ENCODE assay signal across 8 cellular contexts in the genomic region with DNA sequence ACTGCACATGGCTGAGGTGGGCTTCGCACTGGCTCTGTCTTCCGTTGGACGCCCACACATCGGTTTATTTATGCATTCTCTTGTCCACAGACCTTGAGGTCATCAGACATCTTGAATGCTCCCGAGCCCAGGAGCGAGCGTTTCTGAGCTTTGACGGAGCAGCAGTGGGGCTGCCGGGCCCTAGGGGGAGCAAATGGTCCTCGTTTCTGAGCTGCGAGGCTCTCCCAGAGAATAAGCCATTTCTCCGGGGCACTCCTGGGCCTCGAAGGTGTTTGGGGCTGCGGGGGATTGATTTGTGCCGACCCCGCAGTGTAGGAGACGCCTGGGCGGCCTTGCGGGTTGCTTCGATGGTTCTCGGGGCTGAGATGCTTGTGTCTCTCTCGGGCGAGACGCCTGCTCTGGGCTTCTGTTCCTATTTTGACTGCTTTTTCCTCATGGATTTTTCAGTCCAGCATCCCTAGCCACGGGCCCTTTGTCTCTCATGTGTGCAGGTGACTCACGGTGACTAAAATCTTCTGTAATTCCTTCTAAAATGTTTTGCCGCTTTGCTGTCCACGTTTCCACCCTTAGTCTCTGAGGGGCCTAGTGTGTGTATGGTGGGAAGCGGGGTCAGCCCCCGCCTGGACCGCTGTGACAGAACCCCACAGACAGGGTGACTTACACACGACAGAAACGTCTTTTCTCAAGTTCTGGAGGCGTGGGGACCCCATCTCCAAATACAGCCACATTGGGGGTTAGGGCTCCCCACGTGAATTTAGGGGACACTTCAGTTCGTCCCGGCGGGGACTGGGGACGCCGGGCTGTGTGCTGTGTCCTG.
DNase-seq lines count a peak whose midpoint lies in the region; ATAC-seq and TF ChIP-seq lines count a peak whose summit lies in the region.

No MANE protein-coding gene starts in this region.

- POLR2A ChIA-PET in Panc1 (lab: Charles Lee) = no interaction called here

- TF ChIP-seq CTCF in Panc1 (IDR thresholded peaks at IDR 0.05) = peak; percentile 79

- no TSS peak for BruUV-seq in Panc1 (replicated peaks; lab: Mats Ljungman, UMichigan)

- H3K27ac ChIP-seq in Panc1 (ENCODE audit: low read length) = peak overlapping the region; percentile 49; the same call in 1 of the 2 replicates

- ATAC-seq in Panc1 (peak; percentile 24), HG03108 (IDR thresholded peaks at IDR 0.05; ENCODE audit: unreplicated experiment) (no peak)

- H3K36me3 ChIP-seq in Panc1 (ENCODE audit: control insufficient read depth, insufficient read depth, low read length) = no peaks in the 10 kb centered on the region

- in situ Hi-C loops in Panc1 (cut with HindIII; ENCODE audit: low pct_unique_long_range_greater_than_20kb, low sequenced_read_pairs) = no loop called here

- intact Hi-C loops in Panc1 (cut with micrococcal nuclease; ENCODE audit: unreplicated experiment) = no loop called here

- DNase-seq in NOMO-1 treated with DMSO at 0.1 percent for 48 hours (lab: John Stamatoyannopoulos, UW; ENCODE audit: unreplicated experiment) (peak; percentile 2), NOMO-1 treated with dmso at 0.1 percent for 144 hours (lab: John Stamatoyannopoulos, UW; ENCODE audit: unreplicated experiment) (no peak), Panc1 (ENCODE audit: low read depth, low spot score) (peak; percentile 15), cerebellum (ENCODE audit: low spot score) (peak; percentile 75), left kidney (ENCODE audit: low read depth, low spot score) (peak; percentile 78), stromal cell of bone marrow (ENCODE audit: low read depth) (peak; percentile 55), activated gamma-delta T cell treated with Interleukin-2 at 50 U/mL for 16 hours (no peak)

- peaks cover 11% of the 10 kb centered on the region for H3K4me1 ChIP-seq in Panc1 (ENCODE audit: control insufficient read depth, insufficient read depth, low read length)

- peak overlapping the region; percentile 48 to 72 for H3K4me3 ChIP-seq in Panc1 (ENCODE audit: low read depth in 2 of 2, low read length in 2 of 2)

- no peaks in the 10 kb centered on the region for H3K9me3 ChIP-seq in Panc1 (ENCODE audit: control insufficient read depth, insufficient read depth, low read depth, low read length)

- CTCF ChIA-PET in Panc1 (lab: Charles Lee) = interaction anchor here (0.8 to 1.0 kb wide), 2 partner anchors 41 to 42 kb away, joined by 3 to 7 read pairs; no protein-coding TSS in a partner anchor

- no peaks in the 10 kb centered on the region for H3K27me3 ChIP-seq in Panc1 (ENCODE audit: control insufficient read depth, insufficient read depth, low read length)

Comparison
In these comparisons a context has a peak if more than half of its experiments do, and no peak if none do; other contexts are left out.
1. DNase-seq: peak in NOMO-1 treated with DMSO at 0.1 percent for 48 hours (single experiment), Panc1 (single experiment), cerebellum (single experiment), left kidney (single experiment) and stromal cell of bone marrow (single experiment); none in NOMO-1 treated with dmso at 0.1 percent for 144 hours (single experiment) and activated gamma-delta T cell treated with Interleukin-2 at 50 U/mL for 16 hours (single experiment).